In the genomic region with DNA sequence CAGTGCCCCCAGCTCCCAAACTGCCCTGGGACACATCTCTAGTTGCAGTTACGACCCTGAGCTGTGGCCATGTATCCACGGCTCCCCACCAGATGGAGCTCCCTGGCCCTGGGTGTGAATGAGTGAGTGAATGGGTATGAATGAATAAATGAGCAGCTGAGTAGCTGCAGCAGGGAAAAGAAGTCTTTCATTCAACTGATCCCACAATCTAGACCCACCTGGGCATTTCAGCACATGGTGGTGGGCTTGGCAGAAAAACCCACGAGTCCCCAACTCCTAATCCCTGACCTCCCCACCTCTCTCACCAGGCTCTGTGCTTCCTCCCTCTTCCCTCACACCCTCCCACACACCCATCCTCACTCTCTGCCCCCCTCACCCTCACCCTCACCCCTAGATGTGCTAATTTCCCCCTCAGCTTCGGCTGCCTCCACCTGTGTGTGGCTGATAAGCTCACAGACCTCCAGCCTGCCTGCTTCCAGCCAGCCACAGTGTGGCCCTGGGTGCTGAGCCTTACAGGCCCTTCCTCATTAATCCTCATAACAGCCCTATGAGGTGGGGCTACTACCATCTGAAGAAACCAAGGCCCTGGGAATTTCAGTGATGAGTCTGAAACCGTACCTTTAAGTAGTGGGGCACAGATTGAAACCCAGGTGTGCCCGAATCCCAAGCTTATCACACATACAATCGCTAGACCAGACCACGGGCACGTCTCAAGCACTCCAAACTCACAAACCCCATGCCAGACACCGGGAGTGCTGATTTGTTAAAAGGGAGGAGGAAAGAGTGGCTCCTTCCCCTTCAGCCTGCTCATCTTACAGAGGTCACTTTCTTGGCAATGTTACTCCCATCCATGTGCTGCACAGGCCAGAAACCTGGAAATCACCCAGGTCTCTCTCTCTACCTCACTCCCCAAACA, we compare ENCODE assay signal across 9 cellular contexts. TPM values are rescaled to one million over a fixed set of nuclear protein-coding genes. Genes with fewer than 3 reads are reported as not detected.
DNase-seq lines count a peak whose midpoint lies in the region; ATAC-seq and TF ChIP-seq lines count a peak whose summit lies in the region.
"Had no signal": no experiment of that assay in that cellular context is flagged by ENCODE, and none has a peak within 500 bp of the region (broad histone marks: within the 10 kb centered on the region; RNA-seq: fewer than 3 reads in every experiment).

No MANE protein-coding gene starts in this region.

- 0 out of 2 replicates have a peak, but pooled peaks have one; percentile 7 for TF ChIP-seq CTCF in GM12875 (IDR thresholded peaks at IDR 0.05; ENCODE audit: borderline replicate concordance, insufficient read depth, low read depth, low read length)
- peak; percentile 42; the same call in 1 of the 2 replicates for TF ChIP-seq CTCF in WERI-Rb-1 (IDR thresholded peaks at IDR 0.05; ENCODE audit: low read depth, low read length)
- TF ChIP-seq CTCF in right atrium auricular region (IDR thresholded peaks at IDR 0.05) = peak in 1 of 2 donors; percentile 44
- TF ChIP-seq CTCF in body of pancreas (IDR thresholded peaks at IDR 0.05) = no peak

- H3K4me1 ChIP-seq in right atrium auricular region (peaks cover 0 to 51% of the 10 kb centered on the region in 2 donors), body of pancreas (peaks cover 15% of the 10 kb centered on the region)

- H3K36me3 ChIP-seq in WERI-Rb-1 (peaks cover 9% of the 10 kb centered on the region), right atrium auricular region (peaks cover 37% of the 10 kb centered on the region), body of pancreas (replicated peaks in 1 of 2; ENCODE audit: insufficient read depth in 1 of 2, low read depth in 2 of 2) (no peaks in the 10 kb centered on the region)

- TF ChIP-seq POLR2A in body of pancreas (IDR thresholded peaks at IDR 0.05) = no peak

- 45 to 53% methylated on average over 10 of the region's 10 CpGs for WGBS in body of pancreas, 2 donors

- no peaks in the 10 kb centered on the region for H3K27me3 ChIP-seq in WERI-Rb-1 (ENCODE audit: insufficient read depth, low read depth, severe bottlenecking)
- H3K27me3 ChIP-seq in right atrium auricular region = no peaks in the 10 kb centered on the region
- H3K27me3 ChIP-seq in body of pancreas = no peaks in the 10 kb centered on the region

- DNase-seq in ACHN (peak; percentile 29), WERI-Rb-1 (peak; percentile 37), right atrium auricular region (ENCODE audit: low spot score) (no peak), superior temporal gyrus (ENCODE audit: extremely low spot score) (no peak), RKO (ENCODE audit: low spot score) (no peak), body of pancreas (no peak)
- DNase-seq: activated T-cell treated with anti-CD3 and anti-CD28 coated beads, Interleukin-2, amount 50 U/mL, for 4 hours had no signal

- ATAC-seq in GM19467 (IDR thresholded peaks at IDR 0.05; ENCODE audit: unreplicated experiment) = no peak
- ATAC-seq in body of pancreas = no peak
- ATAC-seq: activated T-cell treated with anti-CD3 and anti-CD28 coated beads, Interleukin-2, amount 50 U/mL, for 4 hours had no signal

- intact Hi-C loops in body of pancreas (cut with DNase I) = no loop called here

- in situ Hi-C loops in ACHN (cut with HindIII; ENCODE audit: low pct_ligation_motif_present, low pct_unique_long_range_greater_than_20kb, low sequenced_read_pairs) = no loop called here

- no peak overlapping the region for H3K27ac ChIP-seq in WERI-Rb-1
- peak overlapping the region; percentile 65 to 73 for H3K27ac ChIP-seq in right atrium auricular region
- no peak overlapping the region for H3K27ac ChIP-seq in body of pancreas

- H3K9me3 ChIP-seq in WERI-Rb-1 (ENCODE audit: severe bottlenecking) = no peaks in the 10 kb centered on the region
- H3K9me3 ChIP-seq in right atrium auricular region = no peaks in the 10 kb centered on the region
- H3K9me3 ChIP-seq in body of pancreas = no peaks in the 10 kb centered on the region

- H3K4me3 ChIP-seq in GM12875 (ENCODE audit: low read depth, low read length) = no peak overlapping the region
- H3K4me3 ChIP-seq in WERI-Rb-1 (ENCODE audit: low read depth, low read length) = no peak overlapping the region
- no peak overlapping the region for H3K4me3 ChIP-seq in right atrium auricular region
- no peak overlapping the region for H3K4me3 ChIP-seq in body of pancreas

RNA-seq across cellular contexts. Expression of a gene that starts 2.2 kb away (rescaled TPM):
- total RNA-seq in right atrium auricular region = 100 to 1,000 TPM; 121 TPM
- 10 to 100 TPM; 36.3 to 45.8 TPM for total RNA-seq in body of pancreas

RNA-seq across cellular contexts. Expression of a gene that starts 30.2 kb away (rescaled TPM):
- total RNA-seq in right atrium auricular region (100 to 1,000 TPM; 215 to 646 TPM), body of pancreas (1 to 10 TPM; 1.8 to 4.0 TPM)

RNA-seq across cellular contexts. Expression of a gene that starts 50.1 kb away (rescaled TPM):
- not detected for total RNA-seq in right atrium auricular region
- under 1 TPM in 1 of 2 donors, not detected in 1; 0.33 TPM for total RNA-seq in body of pancreas

Comparison
In these comparisons a context has a peak if more than half of its experiments do, and no peak if none do; other contexts are left out.
1. DNase-seq: peak in ACHN (single experiment) and WERI-Rb-1 (single experiment); none in right atrium auricular region (single experiment), superior temporal gyrus (single experiment), RKO (single experiment) and body of pancreas (0 of 4).
2. CTCF ChIP-seq: peak in GM12875 (single experiment) and WERI-Rb-1 (single experiment); none in body of pancreas (0 of 7).
3. H3K27ac ChIP-seq: peak in right atrium auricular region (2 of 2); none in WERI-Rb-1 (single experiment) and body of pancreas (0 of 4).
4. RNA of a gene that starts 30.2 kb away (total RNA-seq): 215 to 646 TPM in right atrium auricular region; 1.8 to 4.0 TPM in body of pancreas; every median in the first group is over 10 times any median in the second.